ENCODE assay signal across 9 cellular contexts in genomic region chr16:52861614-52862022, GRCh38.
DNase-seq lines count a peak whose midpoint lies in the region; ATAC-seq, FAIRE-seq and TF ChIP-seq lines count a peak whose summit lies in the region.
"Had no signal": no experiment of that assay in that cellular context is flagged by ENCODE, and none has a peak within 500 bp of the region (broad histone marks: within the 10 kb centered on the region; RNA-seq: fewer than 3 reads in every experiment).

No MANE protein-coding gene starts in this region.

- no peak overlapping the region for H3K56ac ChIP-seq in H1 (replicated peaks; ENCODE audit: insufficient read length, low read depth, low read length)

- H3K4me2 ChIP-seq in H1 (ENCODE audit: insufficient read depth in 1 of 2, low read depth in 2 of 2, low read length in 2 of 2): no peak overlapping the region
- H3K4me2 ChIP-seq in neuronal stem cell (ENCODE audit: insufficient read depth, low read length, poor library complexity, severe bottlenecking): no peak overlapping the region

- H3K18ac ChIP-seq in H1 (ENCODE audit: extremely low read depth, low read length) (no peak overlapping the region), neuronal stem cell (ENCODE audit: low read length) (no peak overlapping the region)

- no peaks in the 10 kb centered on the region for H3K9me3 ChIP-seq in H1 (ENCODE audit: insufficient read depth in 2 of 2, low read depth in 1 of 2, low read length in 1 of 2)
- no peaks in the 10 kb centered on the region for H3K9me3 ChIP-seq in neuronal stem cell (replicated peaks in 1 of 2; ENCODE audit: control insufficient read depth in 2 of 2, insufficient read depth in 1 of 2, low read depth in 1 of 2, low read length in 2 of 2)

- H2AK5ac ChIP-seq in H1 (ENCODE audit: low read depth, low read length): no peak overlapping the region
- no peak overlapping the region for H2AK5ac ChIP-seq in neuronal stem cell (ENCODE audit: low read depth, low read length)

- peak overlapping the region; percentile 53; the same call in 1 of the 2 replicates for H2BK12ac ChIP-seq in H1 (ENCODE audit: low read depth, low read length)
- H2BK12ac ChIP-seq in neuronal stem cell (ENCODE audit: low read length): no peak overlapping the region

- no peak overlapping the region for H4K8ac ChIP-seq in H1 (ENCODE audit: extremely low read depth, insufficient read depth, low read length)
- H4K8ac ChIP-seq in neuronal stem cell (ENCODE audit: low read depth, low read length): no peak overlapping the region

- peaks cover 0 to 3% (median 0%) of the 10 kb centered on the region in 4 experiments; a peak in 1 of 7 replicates for H3K4me1 ChIP-seq in H1 (replicated peaks in 1 of 4; ENCODE audit: control insufficient read depth in 3 of 4, insufficient read depth in 4 of 4, low read length in 3 of 4)
- H3K4me1 ChIP-seq in neuronal stem cell (ENCODE audit: control insufficient read depth in 2 of 2, insufficient read depth in 1 of 2, low read depth in 1 of 2, low read length in 2 of 2): peaks cover 2 to 5% of the 10 kb centered on the region in 2 donors

- H3K79me1 ChIP-seq in H1 (ENCODE audit: low read depth, low read length): no peaks in the 10 kb centered on the region
- no peaks in the 10 kb centered on the region for H3K79me1 ChIP-seq in neuronal stem cell (ENCODE audit: low read depth, low read length)

- peak in 2 of 3 experiments; percentile 53 to 61; a peak in 3 of 4 replicates for TF ChIP-seq CTCF in H1 (IDR thresholded peaks at IDR 0.05; ENCODE audit: control extremely low read depth in 1 of 3, insufficient read depth in 1 of 3, low read depth in 1 of 3, low read length in 3 of 3)

- 68% methylated on average over 7 of the region's 7 CpGs; no CpG with 5 or more reads in 1 of the 2 experiments for WGBS in H1 (ENCODE audit: extremely low coverage in 1 of 2, insufficient coverage in 1 of 2, insufficient read length in 1 of 2, insufficient replicate concordance in 2 of 2, low coverage in 1 of 2, low lambda C conversion rate in 2 of 2, missing lambda C conversion rate in 1 of 2), 2 experiments
- no CpG with 5 or more reads among the region's 7 CpGs for WGBS in neuronal stem cell (ENCODE audit: extremely low coverage in 2 of 2, insufficient read length in 2 of 2, insufficient replicate concordance in 1 of 2), 2 donors

- no peak for TF ChIP-seq EP300 in H1 (IDR thresholded peaks at IDR 0.05; ENCODE audit: borderline replicate concordance in 1 of 2, low read depth in 2 of 2, low read length in 2 of 2)

- H3K27ac ChIP-seq in H1 (ENCODE audit: low read depth, low read length) (no peak overlapping the region), neuronal stem cell (replicated peaks; ENCODE audit: low read length) (no peak overlapping the region)

- H2AFZ ChIP-seq in H1 (ENCODE audit: low read length) (peak overlapping the region; percentile 70; the same call in 1 of the 2 replicates), neuronal stem cell (ENCODE audit: low read length) (peak overlapping the region; percentile 77)

- peak; percentile 86 to 90 for TF ChIP-seq RAD21 in H1 (IDR thresholded peaks at IDR 0.05 in 1 of 2, conservative IDR thresholded peaks at IDR 0.05 in 1 of 2; ENCODE audit: low read depth in 2 of 2, low read length in 2 of 2)

- H3K4me3 ChIP-seq in H7 (ENCODE audit: insufficient read depth, low read depth, low read length): no peak overlapping the region
- H3K4me3 ChIP-seq in H1 (ENCODE audit: extremely low read depth in 1 of 4, insufficient read depth in 2 of 4, low read depth in 3 of 4, low read length in 4 of 4): no peak overlapping the region
- no peak overlapping the region for H3K4me3 ChIP-seq in neuronal stem cell (ENCODE audit: low read length in 2 of 2)

- DNase-seq in H7 (peak; percentile 13), NCI-H446 (lab: John Stamatoyannopoulos, UW) (peak; percentile 61 to 86), H1 (ENCODE audit: low read depth in 1 of 2, low spot score in 2 of 2) (peak; percentile 3 to 51), neuronal stem cell (ENCODE audit: low spot score) (peak; percentile 51), T-helper 2 cell (no peak)
- DNase-seq: activated B cell treated with CpG ODN at 0.5 μM for 24 hours had no signal

- H3K79me2 ChIP-seq in H1 (ENCODE audit: control insufficient read depth in 1 of 2, insufficient read depth in 2 of 2, low read length in 2 of 2): no peaks in the 10 kb centered on the region

- POLR2A ChIA-PET in H1 (lab: Charles Lee; ENCODE audit: partially characterized antibody): interaction anchor here (0.8 kb wide), 1 partner anchor 102 kb away, joined by 3 read pairs; no protein-coding TSS in a partner anchor

- H2BK120ac ChIP-seq in H1 (replicated peaks; ENCODE audit: low read depth, low read length) (no peak overlapping the region), neuronal stem cell (ENCODE audit: low read depth, low read length) (no peak overlapping the region)

- no peak overlapping the region; the same call in 1 of the 2 replicates for H2BK15ac ChIP-seq in H1 (ENCODE audit: low read length)
- no peak overlapping the region for H2BK15ac ChIP-seq in neuronal stem cell (ENCODE audit: low read length)

- no peak for TF ChIP-seq POLR2A in H1 (IDR thresholded peaks at IDR 0.05; ENCODE audit: control extremely low read depth in 1 of 2, low read depth in 2 of 2, low read length in 2 of 2)

- CTCF ChIA-PET in H1 (lab: Charles Lee; ENCODE audit: partially characterized antibody): interaction anchor here (0.7 to 5.6 kb wide), 29 partner anchors 10 to 803 kb away, joined by 3 to 41 read pairs (median 3); no protein-coding TSS in a partner anchor

- no peak for ATAC-seq in HG03442 (IDR thresholded peaks at IDR 0.05; ENCODE audit: unreplicated experiment)
- ATAC-seq in activated CD4-positive, CD25-positive, alpha-beta regulatory T cell treated with anti-CD3 and anti-CD28 coated beads, Interleukin-2, amount 50 U/mL, for 24 hours: no peak
- ATAC-seq in GM21423 (IDR thresholded peaks at IDR 0.05; ENCODE audit: unreplicated experiment): no peak

- peak overlapping the region; percentile 3 for H4K5ac ChIP-seq in H1 (ENCODE audit: insufficient read length, low read depth, low read length)

- H3K9ac ChIP-seq in H1 (replicated peaks in 1 of 4; ENCODE audit: extremely low read depth in 1 of 4, low read depth in 3 of 4, low read length in 3 of 4) (no peak overlapping the region), neuronal stem cell (ENCODE audit: low read depth, low read length, poor library complexity) (no peak overlapping the region)

- peak; percentile 85 for FAIRE-seq in H1 (lab: Jason Lieb, UNC)

- H3K4ac ChIP-seq in H1 (replicated peaks; ENCODE audit: insufficient read length, low read depth, low read length) (no peak overlapping the region), neuronal stem cell (ENCODE audit: low read length) (no peak overlapping the region)

- no peak overlapping the region for H2BK20ac ChIP-seq in H1 (ENCODE audit: low read length)

- no peaks in the 10 kb centered on the region for H3K36me3 ChIP-seq in H7 (replicated peaks; ENCODE audit: control insufficient read depth, insufficient read depth, low read length)
- H3K36me3 ChIP-seq in H1 (ENCODE audit: control insufficient read depth in 2 of 4, insufficient read depth in 4 of 4, low read length in 3 of 4): no peaks in the 10 kb centered on the region
- no peaks in the 10 kb centered on the region for H3K36me3 ChIP-seq in neuronal stem cell (replicated peaks in 1 of 2; ENCODE audit: control insufficient read depth in 2 of 2, insufficient read depth in 2 of 2, low read length in 2 of 2)

- no peaks in the 10 kb centered on the region for H3K23me2 ChIP-seq in H1 (ENCODE audit: low read depth, low read length)

- no peaks in the 10 kb centered on the region for H4K20me1 ChIP-seq in H1 (replicated peaks in 1 of 2; ENCODE audit: control insufficient read depth in 1 of 2, insufficient read depth in 2 of 2, low read length in 2 of 2)

- H3K23ac ChIP-seq in H1 (ENCODE audit: insufficient read length) (no peak overlapping the region), neuronal stem cell (ENCODE audit: low read depth, low read length, poor library complexity) (no peak overlapping the region)

- H4K91ac ChIP-seq in H1 (replicated peaks; ENCODE audit: insufficient read length, low read length) (peak overlapping the region; percentile 16), neuronal stem cell (ENCODE audit: low read depth, low read length, poor library complexity) (no peak overlapping the region)

- H2BK5ac ChIP-seq in H1 (ENCODE audit: low read depth, low read length) (no peak overlapping the region), neuronal stem cell (ENCODE audit: low read length) (no peak overlapping the region)

- H3K27me3 ChIP-seq in H7 (ENCODE audit: control insufficient read depth, insufficient read depth, low read length) (no peaks in the 10 kb centered on the region), H1 (replicated peaks in 1 of 4; ENCODE audit: control insufficient read depth in 3 of 4, extremely low read depth in 1 of 4, insufficient read depth in 3 of 4, low read length in 3 of 4) (no peaks in the 10 kb centered on the region), neuronal stem cell (ENCODE audit: control insufficient read depth in 3 of 3, insufficient read depth in 3 of 3, low read depth in 1 of 3, low read length in 3 of 3) (no peaks in the 10 kb centered on the region)

- H3K14ac ChIP-seq in H1 (ENCODE audit: insufficient read length): no peak overlapping the region
- H3K14ac ChIP-seq in neuronal stem cell (ENCODE audit: low read length): no peak overlapping the region

TF ChIP-seq in H1, 55 proteins besides CTCF, POLR2A, EP300 and RAD21 (continues in another document):
- TF ChIP-seq TEAD4 (IDR thresholded peaks at IDR 0.05; ENCODE audit: low read depth, low read length): no peak
- TF ChIP-seq SP2 (IDR thresholded peaks at IDR 0.05; ENCODE audit: low read length): no peak
- TF ChIP-seq RNF2 (IDR thresholded peaks at IDR 0.05; ENCODE audit: borderline replicate concordance, low read depth, low read length, missing control alignments, poor library complexity, severe bottlenecking): no peak
- no peak for TF ChIP-seq HDAC6 (IDR thresholded peaks at IDR 0.05; ENCODE audit: low read depth, low read length)
- no peak for TF ChIP-seq JUND (IDR thresholded peaks at IDR 0.05; ENCODE audit: low read length)
- TF ChIP-seq TBP (IDR thresholded peaks at IDR 0.05; ENCODE audit: low read depth, low read length): no peak
- no peak for TF ChIP-seq EGR1 (IDR thresholded peaks at IDR 0.05; ENCODE audit: borderline replicate concordance, low read depth, low read length)
- TF ChIP-seq RXRA (IDR thresholded peaks at IDR 0.05; ENCODE audit: insufficient read depth, low read depth, low read length): no peak
- no peak for TF ChIP-seq NRF1 (IDR thresholded peaks at IDR 0.05; ENCODE audit: low read depth, low read length)
- TF ChIP-seq NANOG (IDR thresholded peaks at IDR 0.05; ENCODE audit: insufficient read depth, low read depth, low read length, poor library complexity, severe bottlenecking): no peak
- no peak for TF ChIP-seq PHF8 (conservative IDR thresholded peaks at IDR 0.05; ENCODE audit: low read depth, low read length)
- TF ChIP-seq GABPA (IDR thresholded peaks at IDR 0.05; ENCODE audit: borderline replicate concordance, insufficient read depth, low read length): no peak
- TF ChIP-seq HDAC2 (IDR thresholded peaks at IDR 0.05; ENCODE audit: borderline replicate concordance in 1 of 2, low read depth in 2 of 2, low read length in 2 of 2): no peak
- no peak for TF ChIP-seq KDM4A (IDR thresholded peaks at IDR 0.05; ENCODE audit: low read depth, low read length, severe bottlenecking)

Comparison
In these comparisons a context has a peak if more than half of its experiments do, and no peak if none do; other contexts are left out.
1. DNase-seq: peak in H7 (single experiment), NCI-H446 (2 of 2), H1 (2 of 2) and neuronal stem cell (single experiment); none in T-helper 2 cell (0 of 5).